ENCODE assay signal across 8 cellular contexts in genomic region chr10:83871486-83872081, GRCh38.
DNase-seq lines count a peak whose midpoint lies in the region; ATAC-seq and TF ChIP-seq lines count a peak whose summit lies in the region.

No MANE protein-coding gene starts in this region.

- no peaks in the 10 kb centered on the region for H3K27me3 Mint-ChIP-seq in activated T-cell treated with anti-CD3 and anti-CD28 coated beads, Interleukin-2, amount 50 U/mL, for 4 hours (ENCODE audit: low read depth)

- no peaks in the 10 kb centered on the region for H3K4me1 ChIP-seq in DND-41 (ENCODE audit: insufficient read depth, low read length)
- no peaks in the 10 kb centered on the region for H3K4me1 ChIP-seq in OCI-LY7 (ENCODE audit: insufficient read depth, low read length, poor library complexity, severe bottlenecking)
- no peaks in the 10 kb centered on the region for H3K4me1 ChIP-seq in neutrophil (ENCODE audit: control insufficient read depth in 1 of 2, insufficient read depth in 1 of 2, low read depth in 1 of 2, low read length in 1 of 2)
- H3K4me1 ChIP-seq in thyroid gland: no peaks in the 10 kb centered on the region

- no peaks in the 10 kb centered on the region for H3K27me3 ChIP-seq in DND-41 (ENCODE audit: insufficient read depth, low read length, poor library complexity)
- H3K27me3 ChIP-seq in neutrophil: no peaks in the 10 kb centered on the region
- H3K27me3 ChIP-seq in thyroid gland: no peaks in the 10 kb centered on the region

- ATAC-seq in DND-41 (ENCODE audit: insufficient read depth, low read depth) (peak; percentile 97), GM21515 (IDR thresholded peaks at IDR 0.05; ENCODE audit: unreplicated experiment) (peak; percentile 97)
- peak; percentile 58 to 67 for ATAC-seq in activated T-cell treated with anti-CD3 and anti-CD28 coated beads, Interleukin-2, amount 50 U/mL, for 4 hours

- H3K4me1 Mint-ChIP-seq in activated T-cell treated with anti-CD3 and anti-CD28 coated beads, Interleukin-2, amount 50 U/mL, for 4 hours (ENCODE audit: low read depth): no peaks in the 10 kb centered on the region

- WGBS in thyroid gland, 2 donors: 18 to 24% methylated on average over 14 of the region's 14 CpGs

- H3K9me2 ChIP-seq in OCI-LY7 (ENCODE audit: insufficient read depth, low read length): no peaks in the 10 kb centered on the region

- H3K4me2 ChIP-seq in DND-41 (ENCODE audit: insufficient read depth, low read length): no peak overlapping the region
- no peak overlapping the region for H3K4me2 ChIP-seq in OCI-LY7 (ENCODE audit: low read length)

- peak; percentile 97 for TF ChIP-seq CTCF in DND-41 (IDR thresholded peaks at IDR 0.05; ENCODE audit: borderline replicate concordance, extremely low read depth, low read length, poor library complexity, severe bottlenecking)
- peak; percentile 94 for TF ChIP-seq CTCF in OCI-LY7 (conservative IDR thresholded peaks at IDR 0.05; ENCODE audit: low read length)
- TF ChIP-seq CTCF in fibroblast of pulmonary artery (IDR thresholded peaks at IDR 0.05; ENCODE audit: low read length, missing control alignments): peak; percentile 97
- TF ChIP-seq CTCF in neutrophil (IDR thresholded peaks at IDR 0.05): peak; percentile 54
- peak; percentile 66 to 97 (median 88) for TF ChIP-seq CTCF in thyroid gland (IDR thresholded peaks at IDR 0.05)

- H3K36me3 ChIP-seq in DND-41 (ENCODE audit: insufficient read depth, low read length) (no peaks in the 10 kb centered on the region), OCI-LY7 (ENCODE audit: insufficient read depth, low read length) (no peaks in the 10 kb centered on the region), neutrophil (no peaks in the 10 kb centered on the region), thyroid gland (no peaks in the 10 kb centered on the region)

- H3K27ac ChIP-seq in DND-41 (ENCODE audit: low read length) (no peak overlapping the region), OCI-LY7 (ENCODE audit: low read depth, low read length, poor library complexity, severe bottlenecking) (no peak overlapping the region), neutrophil (no peak overlapping the region), thyroid gland (no peak overlapping the region)

- H2AFZ ChIP-seq in DND-41 (ENCODE audit: low read depth, low read length) (no peak overlapping the region), OCI-LY7 (ENCODE audit: low read length) (no peak overlapping the region)

- no peak overlapping the region for H3K9ac ChIP-seq in DND-41 (ENCODE audit: low read depth, low read length)

- no peaks in the 10 kb centered on the region for H3K36me3 Mint-ChIP-seq in activated T-cell treated with anti-CD3 and anti-CD28 coated beads, Interleukin-2, amount 50 U/mL, for 4 hours (ENCODE audit: insufficient read depth)

- H4K20me1 ChIP-seq in DND-41 (ENCODE audit: insufficient read depth, low read length) (no peaks in the 10 kb centered on the region), OCI-LY7 (ENCODE audit: insufficient read depth, low read length) (no peaks in the 10 kb centered on the region)

- CTCF ChIA-PET in OCI-LY7 (lab: Charles Lee; ENCODE audit: unreplicated experiment): interaction anchor here (1.1 kb wide), 1 partner anchor 180 kb away, joined by 3 read pairs; no protein-coding TSS in a partner anchor

- peak; percentile 69 for DNase-seq in DND-41
- peak; percentile 9 for DNase-seq in HS-5 (ENCODE audit: low read depth)
- DNase-seq in OCI-LY7 (ENCODE audit: low spot score): peak; percentile 76
- peak; percentile 29 for DNase-seq in activated T-cell treated with anti-CD3 and anti-CD28 coated beads, Interleukin-2, amount 50 U/mL, for 4 hours
- DNase-seq in fibroblast of pulmonary artery (ENCODE audit: low read depth): peak; percentile 72
- DNase-seq in thyroid gland: peak; percentile 63 to 71

- H3K4me3 ChIP-seq in DND-41 (ENCODE audit: low read depth in 1 of 2, low read length in 2 of 2) (no peak overlapping the region), OCI-LY7 (ENCODE audit: low read depth, low read length, poor library complexity, severe bottlenecking) (no peak overlapping the region), fibroblast of pulmonary artery (replicated peaks; ENCODE audit: low read depth, low read length) (no peak overlapping the region), neutrophil (ENCODE audit: low read depth in 1 of 2, low read length in 1 of 2) (no peak overlapping the region), thyroid gland (replicated peaks in 1 of 3) (no peak overlapping the region)

- no peak overlapping the region for H3K4me3 Mint-ChIP-seq in activated T-cell treated with anti-CD3 and anti-CD28 coated beads, Interleukin-2, amount 50 U/mL, for 4 hours

- no peak for TF ChIP-seq POLR2A in thyroid gland (IDR thresholded peaks at IDR 0.05)

- H3K9me3 ChIP-seq in DND-41 (ENCODE audit: insufficient read depth, low read length, severe bottlenecking) (no peaks in the 10 kb centered on the region), OCI-LY7 (ENCODE audit: low read length) (no peaks in the 10 kb centered on the region), neutrophil (no peaks in the 10 kb centered on the region), thyroid gland (no peaks in the 10 kb centered on the region)

- H3K9me3 Mint-ChIP-seq in activated T-cell treated with anti-CD3 and anti-CD28 coated beads, Interleukin-2, amount 50 U/mL, for 4 hours: no peaks in the 10 kb centered on the region

- POLR2A ChIA-PET in OCI-LY7 (lab: Charles Lee): no interaction called here

- H3K79me2 ChIP-seq in DND-41 (ENCODE audit: insufficient read depth, low read length) (no peaks in the 10 kb centered on the region), OCI-LY7 (ENCODE audit: insufficient read depth, low read depth, low read length) (no peaks in the 10 kb centered on the region)

- intact Hi-C loops in OCI-LY7 (cut with micrococcal nuclease; ENCODE audit: unreplicated experiment): loop anchor here (10.0 kb wide), 1 partner anchor 1077 kb away; no protein-coding TSS in a partner anchor
- intact Hi-C loops in thyroid gland (cut with DNase I): no loop called here

- BruUV-seq in OCI-LY7 (replicated peaks; lab: Mats Ljungman, UMichigan): no TSS peak

Comparison
In these comparisons a context has a peak if more than half of its experiments do, and no peak if none do; other contexts are left out.
1. DNase-seq: peak in every context shown above with its lines; median percentile 76 in OCI-LY7; 72 in fibroblast of pulmonary artery; 69 in DND-41; 67 in thyroid gland; 29 in activated T-cell treated with anti-CD3 and anti-CD28 coated beads, Interleukin-2, amount 50 U/mL, for 4 hours; 9 in HS-5.